In genomic region chr11:10752061-10752460, GRCh38 we compare ENCODE assay signal across 8 cellular contexts. TPM values are rescaled to one million over a fixed set of nuclear protein-coding genes. Genes with fewer than 3 reads are reported as not detected.
A peak's percentile ranks its signal among the peaks of the same experiment; 100 is the strongest.
DNase-seq lines count a peak whose midpoint lies in the region; ATAC-seq and TF ChIP-seq lines count a peak whose summit lies in the region.

No MANE protein-coding gene starts in this region.

- H3K27me3 ChIP-seq in HL-60 (ENCODE audit: insufficient read depth, poor library complexity, severe bottlenecking) = no peaks in the 10 kb centered on the region
- no peaks in the 10 kb centered on the region for H3K27me3 ChIP-seq in breast epithelium

- TF ChIP-seq POLR2A in breast epithelium (IDR thresholded peaks at IDR 0.05) = no peak

- TF ChIP-seq CTCF in 22Rv1 (IDR thresholded peaks at IDR 0.05) (no peak), HL-60 (IDR thresholded peaks at IDR 0.05; ENCODE audit: insufficient read depth, low read length) (no peak), breast epithelium (IDR thresholded peaks at IDR 0.05) (no peak), mesothelial cell of epicardium (IDR thresholded peaks at IDR 0.05; ENCODE audit: unreplicated experiment) (no peak)

- H3K27ac Mint-ChIP-seq in mesothelial cell of epicardium = peak overlapping the region; percentile 97

- peaks cover 12% of the 10 kb centered on the region for H3K4me1 Mint-ChIP-seq in mesothelial cell of epicardium

- DNase-seq in HL-60 (ENCODE audit: low read depth in 1 of 2, low spot score in 1 of 2) (no peak), breast epithelium (ENCODE audit: low spot score in 2 of 2) (no peak), mesothelial cell of epicardium (ENCODE audit: low spot score in 2 of 2, unreplicated experiment in 2 of 2) (no peak), NCI-H1694 (lab: John Stamatoyannopoulos, UW) (no peak)

- H3K9me3 Mint-ChIP-seq in mesothelial cell of epicardium = no peaks in the 10 kb centered on the region

- intact Hi-C loops in breast epithelium (cut with DNase I; ENCODE audit: low total_unique reads) = no loop called here

- H3K36me3 Mint-ChIP-seq in mesothelial cell of epicardium = peaks cover 11% of the 10 kb centered on the region

- peak overlapping the region; percentile 94 for H3K4me3 Mint-ChIP-seq in mesothelial cell of epicardium

- no peaks in the 10 kb centered on the region for H3K9me3 ChIP-seq in breast epithelium

- H3K4me1 ChIP-seq in breast epithelium = no peaks in the 10 kb centered on the region

- no peaks in the 10 kb centered on the region for H3K27me3 Mint-ChIP-seq in mesothelial cell of epicardium (ENCODE audit: low read depth)

- H3K36me3 ChIP-seq in breast epithelium = no peaks in the 10 kb centered on the region

- ATAC-seq in HG02938 (IDR thresholded peaks at IDR 0.05; ENCODE audit: unreplicated experiment) (no peak), GM18858 (IDR thresholded peaks at IDR 0.05; ENCODE audit: unreplicated experiment) (no peak), HG03460 (IDR thresholded peaks at IDR 0.05; ENCODE audit: unreplicated experiment) (no peak)

- H3K4me3 ChIP-seq in HL-60 (replicated peaks; ENCODE audit: insufficient read depth, low read length) (peak overlapping the region; percentile 75), breast epithelium (peak overlapping the region; percentile 82 to 95 (median 89))

- peak overlapping the region; percentile 95 for H3K27ac ChIP-seq in 22Rv1
- peak overlapping the region; percentile 81 for H3K27ac ChIP-seq in HL-60 (replicated peaks)
- no peak overlapping the region for H3K27ac ChIP-seq in breast epithelium

RNA-seq across cellular contexts. Expression of gene CTR9, which starts 1.0 kb away (rescaled TPM):
- total RNA-seq in breast epithelium (10 to 100 TPM; 24.6 to 35.0 (median 28.5) TPM), mesothelial cell of epicardium (33.2 to 38.3 TPM (median 34.5 TPM) in 3 replicates)

RNA-seq across cellular contexts. Expression of gene EIF4G2, which starts 56.7 kb away (rescaled TPM):
- total RNA-seq in breast epithelium = 100 to 1,000 TPM; 385 to 456 (median 416) TPM
- total RNA-seq in mesothelial cell of epicardium = 1,220 to 1,246 TPM (median 1,239 TPM) in 3 replicates

RNA-seq across cellular contexts. Expression of gene IRAG1, which starts 58.5 kb away (rescaled TPM):
- 10 to 100 TPM; 10.1 to 16.1 (median 13.2) TPM for total RNA-seq in breast epithelium
- 13.1 to 13.8 TPM (median 13.6 TPM) in 3 replicates for total RNA-seq in mesothelial cell of epicardium

Comparison
In these comparisons a context has a peak if more than half of its experiments do, and no peak if none do; other contexts are left out.
1. H3K27ac ChIP-seq: peak in 22Rv1 (single experiment) and HL-60 (single experiment); none in breast epithelium (0 of 2).